Comparison of ENCODE assay signal across 8 cellular contexts in genomic region chr1:54200519-54200997, GRCh38. TPM values are rescaled to one million over a fixed set of nuclear protein-coding genes. Genes with fewer than 3 reads are reported as not detected.
DNase-seq lines count a peak whose midpoint lies in the region; ATAC-seq and TF ChIP-seq lines count a peak whose summit lies in the region.

No MANE protein-coding gene starts in this region.

- H3K4me3 ChIP-seq in ascending aorta (peak overlapping the region; percentile 73 to 75), left lung (peak overlapping the region; percentile 79 to 93), tibial artery (peak overlapping the region; percentile 72 to 90)

- ATAC-seq in GM19035 (IDR thresholded peaks at IDR 0.05; ENCODE audit: unreplicated experiment) (peak; percentile 10), HG03175 (IDR thresholded peaks at IDR 0.05; ENCODE audit: unreplicated experiment) (peak; percentile 14), left lung (no peak), HG03439 (IDR thresholded peaks at IDR 0.05; ENCODE audit: unreplicated experiment) (no peak)

- peak overlapping the region; percentile 44 to 68 for H3K27ac ChIP-seq in ascending aorta
- H3K27ac ChIP-seq in left lung: peak overlapping the region; percentile 52 to 69
- H3K27ac ChIP-seq in tibial artery: peak overlapping the region; percentile 78 to 79

- intact Hi-C loops in ascending aorta (cut with DNase I) (loop anchor here (1.0 to 5.0 kb wide), 3 partner anchors 73 to 288 kb away; partner anchors contain the start of gene SSBP3), left lung (cut with DNase I) (no loop called here), tibial artery (cut with DNase I; ENCODE audit: low total_unique reads) (loop anchor here (2.0 kb wide), 1 partner anchor 288 kb away; no protein-coding TSS in a partner anchor)

- TF ChIP-seq CTCF in ascending aorta (IDR thresholded peaks at IDR 0.05) (no peak), left lung (IDR thresholded peaks at IDR 0.05) (no peak), tibial artery (IDR thresholded peaks at IDR 0.05) (no peak)

- H3K27me3 ChIP-seq in ascending aorta (no peaks in the 10 kb centered on the region), left lung (no peaks in the 10 kb centered on the region), tibial artery (no peaks in the 10 kb centered on the region)

- no peak for DNase-seq in ascending aorta (ENCODE audit: low spot score in 2 of 2)
- no peak for DNase-seq in left lung
- DNase-seq in tibial artery: no peak
- DNase-seq in cerebellum (ENCODE audit: low spot score): no peak
- no peak for DNase-seq in 8988T

- H3K4me1 ChIP-seq in ascending aorta (peaks cover 0 to 16% of the 10 kb centered on the region in 2 donors), left lung (peaks cover 15 to 30% of the 10 kb centered on the region in 2 donors), tibial artery (peaks cover 0 to 28% (median 16%) of the 10 kb centered on the region in 4 donors)

- H3K36me3 ChIP-seq in ascending aorta (peaks cover 6 to 14% of the 10 kb centered on the region in 2 donors), left lung (peaks cover 0 to 22% of the 10 kb centered on the region in 2 donors), tibial artery (peaks cover 7 to 25% (median 19%) of the 10 kb centered on the region in 3 donors)

- H3K9me3 ChIP-seq in ascending aorta (no peaks in the 10 kb centered on the region), left lung (no peaks in the 10 kb centered on the region), tibial artery (no peaks in the 10 kb centered on the region)

RNA-seq across cellular contexts. Expression of gene MRPL37, which starts 0.6 kb away (rescaled TPM):
- total RNA-seq in ascending aorta (51.2 TPM), left lung (10 to 100 TPM; 55.5 to 68.4 TPM), cerebellum (22.3 TPM)

RNA-seq across cellular contexts. Expression of gene CYB5RL, which starts 0.7 kb away (rescaled TPM):
- total RNA-seq in ascending aorta (5.1 TPM), left lung (1 to 10 TPM; 7.4 to 7.5 TPM), cerebellum (5.7 TPM)

RNA-seq across cellular contexts. Expression of gene CDCP2, which starts 47.8 kb away (rescaled TPM):
- not detected for total RNA-seq in ascending aorta
- total RNA-seq in left lung: under 1 TPM in 1 of 2 donors, not detected in 1; 0.18 TPM
- not detected for total RNA-seq in cerebellum

Comparison
In these comparisons a context has a peak if more than half of its experiments do, and no peak if none do; other contexts are left out.
1. ATAC-seq: peak in GM19035 (single experiment) and HG03175 (single experiment); none in left lung (single experiment) and HG03439 (single experiment).
2. intact Hi-C loops: an anchor here in ascending aorta (1.0 to 5.0 kb wide) and tibial artery (2.0 kb wide); none called in left lung.
3. Peak in every context shown above with its lines, with median percentiles within 50 percentile points of each other: H3K27ac ChIP-seq and H3K4me3 ChIP-seq.